8 cellular contexts compared by ENCODE assay signal in the genomic region with DNA sequence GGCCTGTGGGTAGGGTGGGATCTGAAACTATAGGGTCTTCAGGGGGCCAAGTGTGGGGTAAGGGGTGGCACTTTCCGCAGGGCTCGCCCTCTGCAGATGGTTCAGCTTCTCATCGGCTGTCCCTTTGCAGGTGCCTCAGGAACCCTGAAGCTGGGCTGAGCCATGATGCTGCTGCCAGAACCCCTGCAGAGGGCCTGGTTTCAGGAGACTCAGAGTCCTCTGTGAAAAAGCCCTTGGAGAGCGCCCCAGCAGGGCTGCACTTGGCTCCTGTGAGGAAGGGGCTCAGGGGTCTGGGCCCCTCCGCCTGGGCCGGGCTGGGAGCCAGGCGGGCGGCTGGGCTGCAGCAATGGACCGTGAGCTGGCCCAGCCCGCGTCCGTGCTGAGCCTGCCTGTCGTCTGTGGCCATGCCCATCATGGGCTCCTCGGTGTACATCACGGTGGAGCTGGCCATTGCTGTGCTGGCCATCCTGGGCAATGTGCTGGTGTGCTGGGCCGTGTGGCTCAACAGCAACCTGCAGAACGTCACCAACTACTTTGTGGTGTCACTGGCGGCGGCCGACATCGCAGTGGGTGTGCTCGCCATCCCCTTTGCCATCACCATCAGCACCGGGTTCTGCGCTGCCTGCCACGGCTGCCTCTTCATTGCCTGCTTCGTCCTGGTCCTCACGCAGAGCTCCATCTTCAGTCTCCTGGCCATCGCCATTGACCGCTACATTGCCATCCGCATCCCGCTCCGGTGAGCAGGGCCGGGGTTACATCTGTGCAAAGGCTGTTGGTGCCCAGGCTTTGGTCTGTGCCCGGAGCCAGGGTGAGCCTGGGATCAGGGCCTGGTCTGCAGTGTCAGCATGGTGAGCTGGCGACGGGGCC. TPM values are rescaled to one million over a fixed set of nuclear protein-coding genes. Genes with fewer than 3 reads are reported as not detected.
DNase-seq lines count a peak whose midpoint lies in the region; ATAC-seq and TF ChIP-seq lines count a peak whose summit lies in the region.

No MANE protein-coding gene starts in this region.

- no peaks in the 10 kb centered on the region for H3K27me3 Mint-ChIP-seq in CD8-positive, alpha-beta T cell (ENCODE audit: low read depth)
- H3K27me3 Mint-ChIP-seq in neural progenitor cell (ENCODE audit: insufficient read depth, low read depth) (peaks cover 8% of the 10 kb centered on the region), GM23338 (ENCODE audit: insufficient read depth, low read depth, poor library complexity) (peaks cover 11% of the 10 kb centered on the region)

- H2AFZ ChIP-seq in neural progenitor cell (replicated peaks): no peak overlapping the region
- no peak overlapping the region for H2AFZ ChIP-seq in GM23338

- H3K9me3 Mint-ChIP-seq in CD8-positive, alpha-beta T cell: no peaks in the 10 kb centered on the region
- H3K9me3 Mint-ChIP-seq in neural progenitor cell (no peaks in the 10 kb centered on the region), GM23338 (no peaks in the 10 kb centered on the region)

- no peaks in the 10 kb centered on the region for H3K9me3 ChIP-seq in CD8-positive, alpha-beta T cell (ENCODE audit: low read length)
- H3K9me3 ChIP-seq in KOPT-K1 (ENCODE audit: insufficient read depth, low read length, poor library complexity, severe bottlenecking) (peaks cover 5% of the 10 kb centered on the region), neural progenitor cell (ENCODE audit: low read depth) (no peaks in the 10 kb centered on the region)

- H3K4me3 ChIP-seq in CD8-positive, alpha-beta T cell (ENCODE audit: low read depth, low read length): peak overlapping the region; percentile 6
- H3K4me3 ChIP-seq in neural progenitor cell: no peak overlapping the region
- H3K4me3 ChIP-seq in GM23338: no peak overlapping the region

- peak overlapping the region; percentile 95 for H3K27ac Mint-ChIP-seq in CD8-positive, alpha-beta T cell
- H3K27ac Mint-ChIP-seq in neural progenitor cell: peak overlapping the region; percentile 79
- no peak overlapping the region for H3K27ac Mint-ChIP-seq in GM23338

- no peaks in the 10 kb centered on the region for H3K9me2 ChIP-seq in GM23338 (ENCODE audit: insufficient read depth)

- peak overlapping the region; percentile 55 for H3K27ac ChIP-seq in CD8-positive, alpha-beta T cell (ENCODE audit: low read depth, low read length)
- H3K27ac ChIP-seq in KOPT-K1 (ENCODE audit: low read depth, low read length, poor library complexity, severe bottlenecking): peak overlapping the region; percentile 68
- H3K27ac ChIP-seq in caudate nucleus (ENCODE audit: low read depth, low read length): peak overlapping the region; percentile 78
- H3K27ac ChIP-seq in neural progenitor cell: no peak overlapping the region
- no peak overlapping the region for H3K27ac ChIP-seq in GM23338 (ENCODE audit: low read depth)

- POLR2A ChIA-PET in CD8-positive, alpha-beta T cell (lab: Charles Lee): interaction anchor here (1.2 kb wide), 1 partner anchor 30 kb away, joined by 3 read pairs; no protein-coding TSS in a partner anchor

- peak in 1 of 7 experiments; percentile 16 for DNase-seq in CD8-positive, alpha-beta T cell
- DNase-seq in caudate nucleus (lab: John Stamatoyannopoulos, UW) (no peak), neural progenitor cell (ENCODE audit: low spot score) (no peak), GM23338 (ENCODE audit: low spot score) (no peak), kidney tubule cell (ENCODE audit: low spot score) (no peak), putamen (ENCODE audit: low spot score) (no peak)

- peaks cover 91% of the 10 kb centered on the region for H3K4me1 Mint-ChIP-seq in CD8-positive, alpha-beta T cell (ENCODE audit: low read depth)
- H3K4me1 Mint-ChIP-seq in neural progenitor cell: peaks cover 22% of the 10 kb centered on the region
- peaks cover 18% of the 10 kb centered on the region for H3K4me1 Mint-ChIP-seq in GM23338

- H3K4me2 ChIP-seq in neural progenitor cell (no peak overlapping the region), GM23338 (no peak overlapping the region)

- ATAC-seq in CD8-positive, alpha-beta T cell: no peak
- ATAC-seq in GM23338: no peak
- ATAC-seq in GM21367 (IDR thresholded peaks at IDR 0.05; ENCODE audit: unreplicated experiment): no peak

- peaks cover 8% of the 10 kb centered on the region for H3K36me3 ChIP-seq in CD8-positive, alpha-beta T cell (ENCODE audit: insufficient read depth, low read length)
- H3K36me3 ChIP-seq in KOPT-K1 (ENCODE audit: insufficient read depth, low read length) (no peaks in the 10 kb centered on the region), neural progenitor cell (no peaks in the 10 kb centered on the region), GM23338 (ENCODE audit: insufficient read depth) (no peaks in the 10 kb centered on the region)

- no peak overlapping the region for H3K9ac ChIP-seq in neural progenitor cell

- peaks cover 8% of the 10 kb centered on the region for H3F3A ChIP-seq in neural progenitor cell (ENCODE audit: low read depth)
- no peaks in the 10 kb centered on the region for H3F3A ChIP-seq in GM23338 (replicated peaks; ENCODE audit: low read depth)

- H3K4me1 ChIP-seq in CD8-positive, alpha-beta T cell (ENCODE audit: insufficient read depth, low read length): peaks cover 97% of the 10 kb centered on the region
- H3K4me1 ChIP-seq in neural progenitor cell: no peaks in the 10 kb centered on the region
- peaks cover 5% of the 10 kb centered on the region; the same call in 1 of the 2 replicates for H3K4me1 ChIP-seq in GM23338 (ENCODE audit: insufficient read depth)

- H3K4me3 Mint-ChIP-seq in CD8-positive, alpha-beta T cell: peak overlapping the region; percentile 43
- H3K4me3 Mint-ChIP-seq in neural progenitor cell: no peak overlapping the region
- no peak overlapping the region for H3K4me3 Mint-ChIP-seq in GM23338

- CTCF ChIA-PET in CD8-positive, alpha-beta T cell (lab: Charles Lee): interaction anchor here (2.3 to 2.7 kb wide), 2 partner anchors 69 kb away, joined by 6 to 13 read pairs; no protein-coding TSS in a partner anchor

- H3K36me3 Mint-ChIP-seq in CD8-positive, alpha-beta T cell: peaks cover 53% of the 10 kb centered on the region
- no peaks in the 10 kb centered on the region for H3K36me3 Mint-ChIP-seq in neural progenitor cell
- no peaks in the 10 kb centered on the region; the same call in 2 of the 3 replicates for H3K36me3 Mint-ChIP-seq in GM23338 (ENCODE audit: low read depth)

- H4K20me1 ChIP-seq in neural progenitor cell (ENCODE audit: low read depth) (no peaks in the 10 kb centered on the region), GM23338 (replicated peaks; ENCODE audit: insufficient read depth) (no peaks in the 10 kb centered on the region; the same call in 1 of the 2 replicates)

- H3K79me2 ChIP-seq in neural progenitor cell (ENCODE audit: low read depth) (no peaks in the 10 kb centered on the region), GM23338 (replicated peaks; ENCODE audit: insufficient read depth) (no peaks in the 10 kb centered on the region)

- TF ChIP-seq CTCF in CD8-positive, alpha-beta T cell (IDR thresholded peaks at IDR 0.05): no peak
- TF ChIP-seq CTCF in neural progenitor cell (IDR thresholded peaks at IDR 0.05): no peak
- TF ChIP-seq CTCF in GM23338 (conservative IDR thresholded peaks at IDR 0.05; ENCODE audit: low read depth in 2 of 2): no peak

- intact Hi-C loops in CD8-positive, alpha-beta T cell (cut with DNase I, micrococcal nuclease): no loop called here

- no peaks in the 10 kb centered on the region for H3K27me3 ChIP-seq in CD8-positive, alpha-beta T cell (ENCODE audit: insufficient read depth, low read length)
- H3K27me3 ChIP-seq in neural progenitor cell (peaks cover 5% of the 10 kb centered on the region), GM23338 (ENCODE audit: insufficient read depth) (no peaks in the 10 kb centered on the region)

TF ChIP-seq in GM23338, 12 proteins besides CTCF, POLR2A, EP300 and RAD21:
- TF ChIP-seq ETS1 (IDR thresholded peaks at IDR 0.05): no peak
TF ChIP-seq in GM23338: peak in this region for 0.

RNA-seq across cellular contexts. Expression of gene ADORA2A, which starts 5.8 kb away (rescaled TPM):
- total RNA-seq in CD8-positive, alpha-beta T cell: 10 to 100 TPM; 15.9 to 17.2 TPM
- 0.51 and 5.8 TPM in 2 replicates for total RNA-seq in neural progenitor cell (ENCODE audit: low replicate concordance)
- total RNA-seq in GM23338 (2014; rRNA removed; shearing (Covaris generic)): 11.0 and 13.5 TPM in 2 replicates
- 3.4 and 4.1 TPM in 2 replicates for polyA plus RNA-seq in GM23338 (2016; fragmentation: Nextera tagmentation; extraction: Ambion mirVana)

Comparison
In these comparisons a context has a peak if more than half of its experiments do, and no peak if none do; other contexts are left out.
1. H3K27ac ChIP-seq: peak in CD8-positive, alpha-beta T cell (single experiment), KOPT-K1 (single experiment) and caudate nucleus (single experiment); none in neural progenitor cell (single experiment) and GM23338 (single experiment).